Comparison of ENCODE assay signal across 27 cellular contexts in the genomic region with DNA sequence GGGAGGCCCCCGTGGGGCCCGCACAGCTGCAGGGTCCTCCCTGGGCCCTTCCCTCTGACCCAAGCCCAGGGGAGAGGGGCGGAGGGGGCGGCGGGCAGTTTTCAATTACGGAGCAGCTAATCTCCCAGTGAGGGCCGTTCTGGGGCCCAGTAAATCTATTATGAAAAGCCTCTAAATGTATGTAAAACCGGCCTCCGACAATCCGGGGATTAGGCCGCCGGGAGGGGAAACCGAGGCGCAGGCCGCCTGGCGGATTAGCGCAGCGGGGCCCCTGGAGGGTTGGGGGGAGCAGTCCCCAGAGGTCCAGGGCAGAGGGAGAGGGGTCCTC. TPM values are rescaled to one million over a fixed set of nuclear protein-coding genes. Genes with fewer than 3 reads are reported as not detected.
"Had no signal": no experiment of that assay in that cellular context is flagged by ENCODE, and none has a peak within 500 bp of the region (broad histone marks: within the 10 kb centered on the region; RNA-seq: fewer than 3 reads in every experiment).

No MANE protein-coding gene starts in this region.

- H3K27me3 ChIP-seq: ovary, right atrium auricular region, right lobe of liver had no signal

- H3K36me3 Mint-ChIP-seq: immature natural killer cell; naive thymus-derived CD8-positive, alpha-beta T cell; stimulated activated memory B cell treated with anti-CD40 and anti-IgM and Interleukin-4, amounts not matched to agents 10 μg/mL and 1 μg/mL and 100 μg/mL, for 72 hours; type B pancreatic cell had no signal

- DNase-seq: hypothalamus; immature natural killer cell; kidney; left colon; left lung; lower lobe of right lung; mammary epithelial cell; mesenchymal stem cell; naive thymus-derived CD8-positive, alpha-beta T cell; ovary; stimulated activated CD4-positive, alpha-beta T cell treated with anti-CD3 and anti-CD28 coated beads, Interleukin-1b, Interleukin-23, amount 100 ng/mL, for 48 hours; stimulated activated CD4-positive, alpha-beta T cell treated with anti-CD3 and anti-CD28 coated beads, Interleukin-2, amount 100 ng/mL, for 48 hours; stimulated activated CD4-positive, alpha-beta T cell treated with anti-CD3 and anti-CD28 coated beads, Interleukin-4, amount 100 ng/mL, for 4 hours; stimulated activated CD8-positive, alpha-beta memory T cell treated with anti-CD3 and anti-CD28 coated beads, Interleukin-4, amount 100 ng/mL, for 48 hours; stimulated activated naive CD4-positive, alpha-beta T cell treated with Interleukin-2 at 50 U/mL for 16 hours; stimulated activated naive CD8-positive, alpha-beta T cell treated with anti-CD3 and anti-CD28 coated beads, Interleukin-15, amount 100 ng/mL, for 72 hours; substantia nigra; uterus had no signal

- ATAC-seq: left colon; left lung; lower lobe of right lung; naive thymus-derived CD8-positive, alpha-beta T cell; right lobe of liver; stimulated activated memory B cell treated with anti-CD40 and anti-IgM and Interleukin-4, amounts not matched to agents 10 μg/mL and 1 μg/mL and 100 μg/mL, for 72 hours; stimulated activated naive CD8-positive, alpha-beta T cell treated with anti-CD3 and anti-CD28 coated beads, Interleukin-15, amount 100 ng/mL, for 72 hours had no signal

- H3K4me3 Mint-ChIP-seq: immature natural killer cell; naive thymus-derived CD8-positive, alpha-beta T cell; nephron; neural crest cell; stimulated activated memory B cell treated with anti-CD40 and anti-IgM and Interleukin-4, amounts not matched to agents 10 μg/mL and 1 μg/mL and 100 μg/mL, for 72 hours; stimulated activated naive CD8-positive, alpha-beta T cell treated with anti-CD3 and anti-CD28 coated beads, Interleukin-15, amount 100 ng/mL, for 72 hours; type B pancreatic cell had no signal

- H3K27ac Mint-ChIP-seq: immature natural killer cell; nephron; progenitor cell of endocrine pancreas; stimulated activated memory B cell treated with anti-CD40 and anti-IgM and Interleukin-4, amounts not matched to agents 10 μg/mL and 1 μg/mL and 100 μg/mL, for 72 hours; stimulated activated naive CD8-positive, alpha-beta T cell treated with anti-CD3 and anti-CD28 coated beads, Interleukin-15, amount 100 ng/mL, for 72 hours; type B pancreatic cell had no signal

- H3K27me3 Mint-ChIP-seq: type B pancreatic cell had no signal

- H3K9me3 ChIP-seq: left lung, lower lobe of right lung, ovary, right atrium auricular region, right lobe of liver, tibial nerve, uterus had no signal

- H3K4me1 Mint-ChIP-seq: immature natural killer cell; naive thymus-derived CD8-positive, alpha-beta T cell; nephron; neural crest cell; stimulated activated memory B cell treated with anti-CD40 and anti-IgM and Interleukin-4, amounts not matched to agents 10 μg/mL and 1 μg/mL and 100 μg/mL, for 72 hours; stimulated activated naive CD8-positive, alpha-beta T cell treated with anti-CD3 and anti-CD28 coated beads, Interleukin-15, amount 100 ng/mL, for 72 hours had no signal

- H3K4me2 ChIP-seq: smooth muscle cell had no signal

- H3K9me3 Mint-ChIP-seq: immature natural killer cell; naive thymus-derived CD8-positive, alpha-beta T cell; nephron; neural crest cell; stimulated activated memory B cell treated with anti-CD40 and anti-IgM and Interleukin-4, amounts not matched to agents 10 μg/mL and 1 μg/mL and 100 μg/mL, for 72 hours; stimulated activated naive CD8-positive, alpha-beta T cell treated with anti-CD3 and anti-CD28 coated beads, Interleukin-15, amount 100 ng/mL, for 72 hours; type B pancreatic cell had no signal

- H3K36me3 ChIP-seq: left lung, lower lobe of right lung, ovary, right atrium auricular region, right lobe of liver, tibial nerve, uterus had no signal

- H3K27ac ChIP-seq: left lung, lower lobe of right lung, ovary, right atrium auricular region, right lobe of liver, tibial nerve, uterus had no signal

- H3K4me3 ChIP-seq: left lung, lower lobe of right lung, ovary, right atrium auricular region, right lobe of liver, smooth muscle cell, tibial nerve, uterus had no signal

RNA-seq across cellular contexts. Expression of gene EFNA2, which starts 25.1 kb away (rescaled TPM):
- polyA plus RNA-seq: immature natural killer cell; mammary epithelial cell; naive thymus-derived CD8-positive, alpha-beta T cell had no signal
